ENCODE assay signal across 23 cellular contexts in the genomic region with DNA sequence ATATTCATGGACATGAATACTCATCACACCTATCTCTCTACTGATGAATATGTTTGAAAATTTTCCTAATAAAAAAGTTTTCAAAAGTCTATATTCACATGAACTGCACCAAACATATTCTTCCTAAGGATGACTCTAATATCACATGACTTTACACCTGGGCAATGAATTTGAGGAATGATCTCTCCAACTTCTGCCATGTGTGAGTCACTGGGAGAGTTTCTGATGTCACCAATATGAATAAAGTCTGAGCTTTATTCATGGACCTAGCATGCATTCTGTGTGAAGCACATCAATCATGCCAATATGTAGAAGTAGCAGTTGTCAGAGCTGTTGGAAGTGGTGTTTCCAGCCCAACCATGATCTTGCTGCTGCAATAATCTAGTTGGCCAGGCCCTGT.
"Had no signal": no experiment of that assay in that cellular context is flagged by ENCODE, and none has a peak within 500 bp of the region (broad histone marks: within the 10 kb centered on the region; RNA-seq: fewer than 3 reads in every experiment).

No MANE protein-coding gene starts in this region.

- H3K9me3 ChIP-seq: colonic mucosa, esophagus muscularis mucosa, pancreas had no signal

- H3K27me3 ChIP-seq: colonic mucosa, esophagus muscularis mucosa, gastroesophageal sphincter, pancreas, spleen, stomach had no signal

- H3K9me3 Mint-ChIP-seq: nephron had no signal

- H3K4me3 Mint-ChIP-seq: endodermal cell, naive B cell, nephron had no signal

- H3K27ac Mint-ChIP-seq: endodermal cell, naive B cell, nephron, progenitor cell of endocrine pancreas had no signal

- H3K4me1 ChIP-seq: colonic mucosa, gastroesophageal sphincter, pancreas, spleen, stomach had no signal

- DNase-seq: colonic mucosa; dermis blood vessel endothelial cell; endodermal cell; glutamatergic neuron; islet precursor cell; left colon; left ventricle myocardium superior; mesendoderm; naive B cell; occipital lobe; pancreas; right cardiac atrium; spleen; stimulated activated CD4-positive, alpha-beta T cell treated with anti-CD3 and anti-CD28 coated beads, Interleukin-2, amount 100 ng/mL, for 24 hours; stimulated activated CD4-positive, alpha-beta T cell treated with anti-CD3 and anti-CD28 coated beads, Interleukin-4, amount 100 ng/mL, for 4 hours; stimulated activated naive CD4-positive, alpha-beta T cell; stomach had no signal

- ATAC-seq: gastroesophageal sphincter, left colon, left ventricle myocardium superior, pancreas, right cardiac atrium had no signal

- H3K4me3 ChIP-seq: colonic mucosa, esophagus muscularis mucosa, gastroesophageal sphincter, lung, pancreas, spleen, stomach had no signal

- H3K4me1 Mint-ChIP-seq: naive B cell had no signal

- H3K27ac ChIP-seq: colonic mucosa, esophagus muscularis mucosa, gastroesophageal sphincter, pancreas, spleen, stomach had no signal

- H3K27me3 Mint-ChIP-seq: progenitor cell of endocrine pancreas had no signal

- FAIRE-seq: endothelial cell of umbilical vein, pancreas had no signal

- H3K36me3 ChIP-seq: colonic mucosa, esophagus muscularis mucosa, gastroesophageal sphincter, pancreas, spleen, stomach had no signal
